In the genomic region with DNA sequence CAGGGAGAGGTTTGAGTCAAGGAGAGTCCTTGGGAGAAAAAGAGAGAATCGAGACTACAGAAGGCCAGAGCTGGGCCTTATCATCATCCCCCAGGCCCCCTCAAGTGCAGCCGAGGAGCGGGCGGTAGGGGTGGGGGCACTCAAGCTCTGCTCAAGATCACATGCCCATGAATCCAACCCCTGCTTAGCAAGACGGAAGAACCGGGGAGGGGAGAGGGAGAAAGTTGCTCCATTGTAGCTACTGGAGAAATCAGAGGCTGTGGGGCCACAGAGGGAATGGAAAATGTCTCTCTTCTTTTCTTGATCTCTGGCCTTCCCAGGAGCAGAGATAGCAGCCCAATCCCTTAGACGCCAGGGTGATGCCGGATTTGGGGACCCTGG, we compare ENCODE assay signal across 12 cellular contexts. TPM values are rescaled to one million over a fixed set of nuclear protein-coding genes. Genes with fewer than 3 reads are reported as not detected.
DNase-seq lines count a peak whose midpoint lies in the region; ATAC-seq, FAIRE-seq and TF ChIP-seq lines count a peak whose summit lies in the region.
"Had no signal": no experiment of that assay in that cellular context is flagged by ENCODE, and none has a peak within 500 bp of the region (broad histone marks: within the 10 kb centered on the region; RNA-seq: fewer than 3 reads in every experiment).

No MANE protein-coding gene starts in this region.

- ATAC-seq in heart right ventricle = no peak
- no peak for ATAC-seq in left ventricle myocardium superior
- ATAC-seq in GM12878 = no peak
- ATAC-seq in HG03108 (IDR thresholded peaks at IDR 0.05; ENCODE audit: unreplicated experiment) = no peak
- no peak for ATAC-seq in GM19324 (IDR thresholded peaks at IDR 0.05; ENCODE audit: low FRiP score, unreplicated experiment)
- no peak for ATAC-seq in HG02885 (IDR thresholded peaks at IDR 0.05; ENCODE audit: poor library complexity, unreplicated experiment)

- in situ Hi-C loops in GM12878 (cut with MboI) = no loop called here

- no peak for FAIRE-seq in GM12878 (lab: Jason Lieb, UNC)
- FAIRE-seq: colon had no signal

- H3K4me3 ChIP-seq in heart right ventricle (no peak overlapping the region), GM12878 (no peak overlapping the region), mesenchymal stem cell (ENCODE audit: insufficient read depth in 1 of 2, low read depth in 1 of 2, low read length in 2 of 2) (no peak overlapping the region)
- H3K4me3 ChIP-seq: SJCRH30, testis had no signal

- H3K27me3 ChIP-seq in heart right ventricle (no peaks in the 10 kb centered on the region), GM12878 (replicated peaks in 1 of 2; ENCODE audit: control insufficient read depth in 2 of 2, insufficient read depth in 2 of 2, low read length in 1 of 2) (no peaks in the 10 kb centered on the region), mesenchymal stem cell (ENCODE audit: control insufficient read depth in 1 of 2, insufficient read depth in 1 of 2, low read length in 2 of 2) (no peaks in the 10 kb centered on the region)
- H3K27me3 ChIP-seq: SJCRH30, testis had no signal

- BruUV-seq in GM12878 (replicated peaks; lab: Mats Ljungman, UMichigan) = no TSS peak

- H3K4me1 ChIP-seq in heart right ventricle = peaks cover 16 to 93% (median 49%) of the 10 kb centered on the region in 9 donors
- H3K4me1 ChIP-seq in GM12878 (ENCODE audit: control insufficient read depth, insufficient read depth, low read length) = peaks cover 13% of the 10 kb centered on the region
- peaks cover 19% of the 10 kb centered on the region for H3K4me1 ChIP-seq in mesenchymal stem cell (ENCODE audit: control insufficient read depth, insufficient read depth, low read depth, low read length)

- H3K4ac ChIP-seq in mesenchymal stem cell (ENCODE audit: low read depth in 1 of 2, low read length in 2 of 2) = no peak overlapping the region

- TF ChIP-seq CTCF in heart right ventricle (IDR thresholded peaks at IDR 0.05) (no peak), GM12878 (IDR thresholded peaks at IDR 0.05 in 2 of 3, conservative IDR thresholded peaks at IDR 0.05 in 1 of 3; ENCODE audit: control insufficient read depth in 2 of 3, extremely low read depth in 1 of 3, insufficient read depth in 1 of 3, low read depth in 3 of 3, low read length in 3 of 3) (no peak)

- H2BK12ac ChIP-seq in mesenchymal stem cell (ENCODE audit: low read length in 2 of 2) = no peak overlapping the region

- no peak for TF ChIP-seq RAD21 in GM12878 (IDR thresholded peaks at IDR 0.05; ENCODE audit: insufficient read depth, low read depth, low read length)

- no peak overlapping the region for H2BK15ac ChIP-seq in mesenchymal stem cell (ENCODE audit: low read depth, poor library complexity, severe bottlenecking)

- H3K9ac ChIP-seq in GM12878 (ENCODE audit: control insufficient read depth, insufficient read depth, low read length) (no peak overlapping the region), mesenchymal stem cell (ENCODE audit: low read length) (peak overlapping the region; percentile 60)

- no peak overlapping the region for H2BK5ac ChIP-seq in mesenchymal stem cell (ENCODE audit: low read depth, low read length, poor library complexity, severe bottlenecking)

- SMC1A ChIA-PET in GM12878 (lab: Charles Lee; ENCODE audit: uncharacterized antibody, unreplicated experiment) = interaction anchor here (0.8 to 3.0 kb wide), 11 partner anchors 9 to 146 kb away, joined by 3 to 17 read pairs (median 4); a partner anchor contains a TSS

- no peak overlapping the region for H2AK5ac ChIP-seq in mesenchymal stem cell (ENCODE audit: low read length, severe bottlenecking)

- no peak overlapping the region for H3K14ac ChIP-seq in mesenchymal stem cell (ENCODE audit: low read length in 2 of 2)

- no peak overlapping the region for H2BK120ac ChIP-seq in mesenchymal stem cell (ENCODE audit: low read depth, low read length)

- no peak overlapping the region for H3K18ac ChIP-seq in mesenchymal stem cell (ENCODE audit: low read depth in 1 of 2, low read length in 2 of 2)

- 32% methylated on average over 8 of the region's 8 CpGs for WGBS in heart right ventricle, 2 donors
- 63% methylated on average over 8 of the region's 8 CpGs for WGBS in GM12878 (ENCODE audit: insufficient coverage, insufficient replicate concordance, low lambda C conversion rate, missing lambda C conversion rate)
- WGBS in mesenchymal stem cell = 90% methylated on average over 8 of the region's 8 CpGs

- DNase-seq in heart right ventricle (peak in 1 of 2 donors; percentile 5), left ventricle myocardium superior (no peak), GM12878 (ENCODE audit: low read depth, low spot score) (no peak), mesenchymal stem cell (no peak), NCI-H2171 (lab: John Stamatoyannopoulos, UW) (no peak)

- intact Hi-C loops in heart right ventricle (cut with DNase I) = loop anchor here in 9 of 10 donors (1.0 to 10.0 kb wide), 11 partner anchors 45 to 240 kb away; a partner anchor contains a TSS
- intact Hi-C loops in left ventricle myocardium superior (cut with micrococcal nuclease) = no loop called here
- intact Hi-C loops in GM12878 (cut with micrococcal nuclease; ENCODE audit: unreplicated experiment) = loop anchor here (1.0 kb wide), 2 partner anchors 47 to 101 kb away; no protein-coding TSS in a partner anchor

- CTCF ChIA-PET in GM12878 (lab: Yijun Ruan, JAX) = interaction anchor here (0.6 to 6.0 kb wide), 15 partner anchors 10 to 274 kb away, joined by 3 to 68 read pairs (median 6); a partner anchor contains a TSS

- RAD21 ChIA-PET in GM12878 (lab: Charles Lee; ENCODE audit: unreplicated experiment) = interaction anchor here (0.9 to 2.5 kb wide), 6 partner anchors 11 to 112 kb away, joined by 3 to 25 read pairs (median 6); a partner anchor contains a TSS

- no peak overlapping the region for H3K23ac ChIP-seq in mesenchymal stem cell (ENCODE audit: low read length in 2 of 2)

- TF ChIP-seq POLR2A in GM12878 (IDR thresholded peaks at IDR 0.05; ENCODE audit: low read depth, low read length) = no peak

- POLR2A ChIA-PET in GM12878 (lab: Charles Lee) = interaction anchor here (1.8 kb wide), 1 partner anchor 45 kb away, joined by 4 read pairs; a partner anchor contains a TSS

- peak overlapping the region; percentile 92; the same call in 1 of the 2 replicates for H3K4me2 ChIP-seq in GM12878 (ENCODE audit: control insufficient read depth, insufficient read depth)
- H3K4me2 ChIP-seq in mesenchymal stem cell (ENCODE audit: low read length, poor library complexity, severe bottlenecking) = no peak overlapping the region

- H3K79me2 ChIP-seq in GM12878 (ENCODE audit: control insufficient read depth, insufficient read depth, low read length) = no peaks in the 10 kb centered on the region

- no peaks in the 10 kb centered on the region for H3K79me1 ChIP-seq in mesenchymal stem cell (replicated peaks; ENCODE audit: low read length, poor library complexity, severe bottlenecking)

- H4K20me1 ChIP-seq in GM12878 (ENCODE audit: control insufficient read depth, insufficient read depth) = no peaks in the 10 kb centered on the region

- H2AFZ ChIP-seq in GM12878 (ENCODE audit: control insufficient read depth, low read depth, low read length) (no peak overlapping the region), mesenchymal stem cell (ENCODE audit: low read depth, low read length) (no peak overlapping the region)

- H3K9me3 ChIP-seq in heart right ventricle (no peaks in the 10 kb centered on the region), GM12878 (replicated peaks; ENCODE audit: control insufficient read depth, insufficient read depth, low read length) (no peaks in the 10 kb centered on the region), mesenchymal stem cell (ENCODE audit: control insufficient read depth, low read length) (no peaks in the 10 kb centered on the region)
- H3K9me3 ChIP-seq: SJCRH30, testis had no signal

- H4K8ac ChIP-seq in mesenchymal stem cell (ENCODE audit: low read length) = no peak overlapping the region

- H3K27ac ChIP-seq in heart right ventricle (peak overlapping the region in 9 of 10 donors; percentile 20 to 99 (median 85)), GM12878 (ENCODE audit: control insufficient read depth, insufficient read depth) (no peak overlapping the region), mesenchymal stem cell (ENCODE audit: low read length, poor library complexity, severe bottlenecking) (no peak overlapping the region)
- H3K27ac ChIP-seq: SJCRH30 had no signal

- no peak overlapping the region for H4K91ac ChIP-seq in mesenchymal stem cell (ENCODE audit: low read length)

- no peak for TF ChIP-seq EP300 in GM12878 (IDR thresholded peaks at IDR 0.05; ENCODE audit: borderline replicate concordance in 1 of 2, control insufficient read depth in 1 of 2, low read depth in 2 of 2, low read length in 2 of 2)

- H3K36me3 ChIP-seq in heart right ventricle = peaks cover 0 to 24% (median 0%) of the 10 kb centered on the region in 9 donors
- H3K36me3 ChIP-seq in GM12878 (ENCODE audit: control insufficient read depth in 2 of 2, insufficient read depth in 2 of 2, low read length in 1 of 2) = no peaks in the 10 kb centered on the region
- peaks cover 10 to 40% of the 10 kb centered on the region in 2 experiments for H3K36me3 ChIP-seq in mesenchymal stem cell (ENCODE audit: control insufficient read depth in 1 of 2, insufficient read depth in 2 of 2, low read depth in 1 of 2, low read length in 2 of 2)
- H3K36me3 ChIP-seq: SJCRH30 had no signal

RNA-seq across cellular contexts. Expression of a gene that starts 14.6 kb away (rescaled TPM):
- total RNA-seq in heart right ventricle = 100 to 1,000 TPM; 339 to 671 (median 422) TPM
- polyA plus RNA-seq in heart right ventricle = 100 to 1,000 TPM; 197 to 341 TPM
- total RNA-seq in left ventricle myocardium superior = 456 TPM
- total RNA-seq in GM12878 (2013; cell fraction: nucleolus; rRNA removed) = not detected in 2 replicates
- not detected in 2 replicates for total RNA-seq in GM12878 (2014; rRNA removed)
- not detected in 2 replicates for total RNA-seq in GM12878 (2014; rRNA removed; fragmentation: Illumina TruSeq; extraction: Trizol)
- 0.05 TPM in 1 of 2 replicates, not detected in the other for total RNA-seq in GM12878 (2021)
- not detected for polyA plus RNA-seq in GM12878 (2011; ENCODE audit: low read depth)
- polyA plus RNA-seq in GM12878 (2011; rRNA removed) = 0.05 TPM in 1 of 2 replicates, not detected in the other
- polyA plus RNA-seq in GM12878 (2011; cell fraction: cytosol; rRNA removed) = 0.12 and 0.13 TPM in 2 replicates
- polyA plus RNA-seq in GM12878 (2011; cell fraction: nucleus; rRNA removed) = 0.12 and 0.21 TPM in 2 replicates
- not detected in 2 replicates for polyA plus RNA-seq in GM12878 (2012)
- polyA plus RNA-seq in GM12878 (2014; fragmentation: Illumina TruSeq; extraction: Trizol) = not detected in 2 replicates
- not detected for polyA plus RNA-seq in GM12878 (2014; fragmentation: Nextera tagmentation; extraction: Ambion mirVana)
- polyA plus RNA-seq in GM12878 (2014; rRNA removed) = not detected in 2 replicates
- polyA plus RNA-seq in GM12878 (2016; fragmentation: Nextera tagmentation; extraction: Ambion mirVana) = under 1 TPM in 1 of 2 experiments, not detected in 1; 0.08 TPM
- 0.15 TPM in 1 of 2 replicates, not detected in the other for polyA minus RNA-seq in GM12878 (2011; rRNA and poly(A)+ RNA removed)
- not detected in 2 replicates for polyA minus RNA-seq in GM12878 (2011; cell fraction: cytosol; rRNA and poly(A)+ RNA removed)
- not detected in 2 replicates for polyA minus RNA-seq in GM12878 (2011; cell fraction: nucleus; rRNA and poly(A)+ RNA removed)
- 2.6 TPM for polyA plus RNA-seq in mesenchymal stem cell (2013, experiment 1 of 2)
- polyA plus RNA-seq in mesenchymal stem cell (2013, experiment 2 of 2) = 2.6 TPM
- total RNA-seq: activated CD4-positive, alpha-beta T cell treated with anti-CD3 and anti-CD28 coated beads, Interleukin-2, amount 10 ng/mL, durations not matched to agents 7 days and 5 days had no signal

RNA-seq across cellular contexts. Expression of a gene that starts 44.4 kb away (rescaled TPM):
- 10 to 100 TPM in 8 of 10 donors, 1 to 10 TPM in 2; 7.2 to 18.2 (median 12.9) TPM for total RNA-seq in heart right ventricle
- 10 to 100 TPM; 15.4 to 27.4 TPM for polyA plus RNA-seq in heart right ventricle
- total RNA-seq in left ventricle myocardium superior = 14.0 TPM
- total RNA-seq in GM12878 (2013; cell fraction: nucleolus; rRNA removed) = 31.9 and 33.6 TPM in 2 replicates
- total RNA-seq in GM12878 (2014; rRNA removed) = 13.3 and 14.8 TPM in 2 replicates
- 5.2 and 5.7 TPM in 2 replicates for total RNA-seq in GM12878 (2014; rRNA removed; fragmentation: Illumina TruSeq; extraction: Trizol)
- 21.3 and 24.0 TPM in 2 replicates for total RNA-seq in GM12878 (2021)
- 7.0 TPM for polyA plus RNA-seq in GM12878 (2011; ENCODE audit: low read depth)
- polyA plus RNA-seq in GM12878 (2011; rRNA removed) = 5.7 and 11.6 TPM in 2 replicates
- 9.9 and 11.9 TPM in 2 replicates for polyA plus RNA-seq in GM12878 (2011; cell fraction: cytosol; rRNA removed)
- 140 and 164 TPM in 2 replicates for polyA plus RNA-seq in GM12878 (2011; cell fraction: nucleus; rRNA removed)
- 18.0 and 24.2 TPM in 2 replicates for polyA plus RNA-seq in GM12878 (2012)
- 1.9 and 9.0 TPM in 2 replicates for polyA plus RNA-seq in GM12878 (2014; fragmentation: Illumina TruSeq; extraction: Trizol)
- polyA plus RNA-seq in GM12878 (2014; fragmentation: Nextera tagmentation; extraction: Ambion mirVana) = 1 to 10 TPM in 1 of 2 experiments, under 1 TPM in 1; 0.42 to 1.6 TPM
- polyA plus RNA-seq in GM12878 (2014; rRNA removed) = 15.7 and 17.0 TPM in 2 replicates
- polyA plus RNA-seq in GM12878 (2016; fragmentation: Nextera tagmentation; extraction: Ambion mirVana) = 10 to 100 TPM; 11.3 to 12.2 TPM
- polyA minus RNA-seq in GM12878 (2011; rRNA and poly(A)+ RNA removed) = 13.3 and 15.7 TPM in 2 replicates
- 7.6 and 7.9 TPM in 2 replicates for polyA minus RNA-seq in GM12878 (2011; cell fraction: cytosol; rRNA and poly(A)+ RNA removed)
- 34.1 and 49.3 TPM in 2 replicates for polyA minus RNA-seq in GM12878 (2011; cell fraction: nucleus; rRNA and poly(A)+ RNA removed)
- polyA plus RNA-seq in mesenchymal stem cell (2013, experiment 1 of 2) = 14.6 TPM
- 13.3 TPM for polyA plus RNA-seq in mesenchymal stem cell (2013, experiment 2 of 2)

Comparison
In these comparisons a context has a peak if more than half of its experiments do, and no peak if none do; other contexts are left out.
1. H3K27ac ChIP-seq: peak in heart right ventricle (9 of 10); none in GM12878 (single experiment) and mesenchymal stem cell (single experiment).
2. RNA of a gene that starts 14.6 kb away (total RNA-seq): 339 to 671 TPM in heart right ventricle and 456 TPM in left ventricle myocardium superior (single experiment); 0.05 TPM in GM12878; every median in the first group is over 100 times any median in the second.